ENCODE assay signal across 16 cellular contexts in the genomic region with DNA sequence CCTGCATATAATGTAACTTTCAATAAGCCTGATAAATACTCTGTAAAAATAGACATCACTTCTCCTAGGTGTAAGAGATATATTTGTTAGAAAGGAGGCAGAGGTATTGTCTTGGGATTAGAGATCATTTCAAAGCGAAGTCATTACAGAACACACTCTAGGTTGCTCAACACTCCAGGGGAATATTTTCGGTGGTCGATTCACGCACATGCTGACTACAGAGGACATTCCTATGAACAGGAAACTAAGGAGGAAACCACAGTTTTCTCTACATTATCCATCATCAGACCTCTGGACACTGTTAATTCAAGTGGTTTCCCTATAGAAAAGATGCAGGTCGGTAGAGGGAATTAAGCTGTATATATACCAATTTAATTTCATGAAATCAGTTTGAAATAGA.
"Had no signal": no experiment of that assay in that cellular context is flagged by ENCODE, and none has a peak within 500 bp of the region (broad histone marks: within the 10 kb centered on the region; RNA-seq: fewer than 3 reads in every experiment).

No MANE protein-coding gene starts in this region.

- H3K27me3 ChIP-seq: esophagus squamous epithelium, foreskin keratinocyte, left lung, upper lobe of right lung had no signal

- H3K4me3 ChIP-seq: coronary artery, esophagus squamous epithelium, left lung, lung, upper lobe of right lung had no signal

- H3K4me1 ChIP-seq: esophagus squamous epithelium, left lung, upper lobe of right lung had no signal

- H3K36me3 ChIP-seq: esophagus squamous epithelium, left lung, upper lobe of right lung had no signal

- H3K9me3 ChIP-seq: esophagus squamous epithelium, left lung, upper lobe of right lung had no signal

- H3K27ac ChIP-seq: coronary artery, esophagus squamous epithelium, foreskin keratinocyte, left lung, upper lobe of right lung had no signal

- ATAC-seq: activated CD8-positive, alpha-beta T cell treated with anti-CD3 and anti-CD28 coated beads, Interleukin-2, amount 10 ng/mL, durations not matched to agents 7 days and 5 days; foreskin keratinocyte; left lung; naive thymus-derived CD8-positive, alpha-beta T cell; stimulated activated naive CD8-positive, alpha-beta T cell treated with anti-CD3 and anti-CD28 coated beads, Interleukin-15, Interleukin-2, amounts not matched to agents 100 U/mL and 50 U/mL, for 24 hours; upper lobe of right lung had no signal

- DNase-seq: activated CD4-positive, alpha-beta T cell treated with anti-CD3 and anti-CD28 coated beads for 1 hour; activated CD4-positive, alpha-beta T cell treated with anti-CD3 and anti-CD28 coated beads, Interleukin-2, amount 50 U/mL, for 1 hour; activated CD8-positive, alpha-beta T cell treated with anti-CD3 and anti-CD28 coated beads, Interleukin-2, amount 10 ng/mL, durations not matched to agents 7 days and 5 days; activated gamma-delta T cell; aorta; endodermal cell; esophagus squamous epithelium; foreskin keratinocyte; kidney glomerular epithelial cell; left lung; naive thymus-derived CD8-positive, alpha-beta T cell; stimulated activated CD4-positive, alpha-beta T cell treated with anti-CD3 and anti-CD28 coated beads, Interleukin-4, amount 100 ng/mL, for 4 hours; stimulated activated naive CD8-positive, alpha-beta T cell treated with anti-CD3 and anti-CD28 coated beads, Interleukin-15, Interleukin-2, amounts not matched to agents 100 U/mL and 50 U/mL, for 24 hours; upper lobe of right lung had no signal
